Comparison of ENCODE assay signal across 20 cellular contexts in genomic region chr4:149835280-149835679, GRCh38. TPM values are rescaled to one million over a fixed set of nuclear protein-coding genes. Genes with fewer than 3 reads are reported as not detected.
"Had no signal": no experiment of that assay in that cellular context is flagged by ENCODE, and none has a peak within 500 bp of the region (broad histone marks: within the 10 kb centered on the region; RNA-seq: fewer than 3 reads in every experiment).

No MANE protein-coding gene starts in this region.

- H3K4me1 ChIP-seq: esophagus squamous epithelium, gastroesophageal sphincter had no signal

- H3K4me2 ChIP-seq: smooth muscle cell had no signal

- H3K4me3 Mint-ChIP-seq: natural killer cell, neural crest cell had no signal

- H3K9me3 ChIP-seq: esophagus squamous epithelium, gastroesophageal sphincter had no signal

- DNase-seq: effector memory CD4-positive, alpha-beta T cell; esophagus squamous epithelium; foreskin fibroblast; glutamatergic neuron; kidney glomerular epithelial cell; mammary epithelial cell; natural killer cell; right cardiac atrium; stimulated activated CD4-positive, alpha-beta T cell treated with anti-CD3 and anti-CD28 coated beads, Interleukin-2, amount 100 ng/mL, for 48 hours; stimulated activated naive CD4-positive, alpha-beta T cell treated with Interleukin-2 at 50 U/mL for 16 hours; trophoblast cell had no signal

- H3K9me3 Mint-ChIP-seq: neural crest cell had no signal

- H3K27me3 ChIP-seq: esophagus squamous epithelium, gastroesophageal sphincter had no signal

- H3K4me3 ChIP-seq: esophagus squamous epithelium, gastroesophageal sphincter, smooth muscle cell had no signal

- H3K27ac ChIP-seq: esophagus squamous epithelium, gastroesophageal sphincter had no signal

- ATAC-seq: gastroesophageal sphincter, natural killer cell, right cardiac atrium had no signal

- H3K36me3 Mint-ChIP-seq: natural killer cell had no signal

- H3K4me1 Mint-ChIP-seq: natural killer cell, neural crest cell had no signal

- H3K27ac Mint-ChIP-seq: natural killer cell had no signal

- H3K36me3 ChIP-seq: esophagus squamous epithelium, gastroesophageal sphincter had no signal

RNA-seq across cellular contexts. Expression of gene IQCM, which starts 19.6 kb away (rescaled TPM):
- total RNA-seq: epithelial cell of proximal tubule, esophagus squamous epithelium, gastroesophageal sphincter, mammary epithelial cell, mucosa of gallbladder, natural killer cell, neural crest cell, osteocyte, posterior vena cava, right cardiac atrium, smooth muscle cell, urinary bladder had no signal
- polyA plus RNA-seq: liver, mammary epithelial cell, right cardiac atrium, smooth muscle cell, urinary bladder had no signal
